Comparison of ENCODE assay signal across 1 cellular context in genomic region chr4:184961693-184962092, GRCh38.
A peak's percentile ranks its signal among the peaks of the same experiment; 100 is the strongest.
TF ChIP-seq lines count a peak whose summit lies in the region.

No MANE protein-coding gene starts in this region.

TF ChIP-seq in HEK293, 187 proteins besides CTCF, POLR2A, EP300 and RAD21 (continued from another document):
- peak; percentile 50 for TF ChIP-seq OSR2 (tag by site-specific recombination; IDR thresholded peaks at IDR 0.05)
- no peak for TF ChIP-seq RBAK (tag by site-specific recombination; IDR thresholded peaks at IDR 0.05)
- no peak for TF ChIP-seq ZNF426 (tag by site-specific recombination; IDR thresholded peaks at IDR 0.05)
- TF ChIP-seq KLF16 (tag by site-specific recombination; IDR thresholded peaks at IDR 0.05), result no peak
- TF ChIP-seq, protein P1, sequence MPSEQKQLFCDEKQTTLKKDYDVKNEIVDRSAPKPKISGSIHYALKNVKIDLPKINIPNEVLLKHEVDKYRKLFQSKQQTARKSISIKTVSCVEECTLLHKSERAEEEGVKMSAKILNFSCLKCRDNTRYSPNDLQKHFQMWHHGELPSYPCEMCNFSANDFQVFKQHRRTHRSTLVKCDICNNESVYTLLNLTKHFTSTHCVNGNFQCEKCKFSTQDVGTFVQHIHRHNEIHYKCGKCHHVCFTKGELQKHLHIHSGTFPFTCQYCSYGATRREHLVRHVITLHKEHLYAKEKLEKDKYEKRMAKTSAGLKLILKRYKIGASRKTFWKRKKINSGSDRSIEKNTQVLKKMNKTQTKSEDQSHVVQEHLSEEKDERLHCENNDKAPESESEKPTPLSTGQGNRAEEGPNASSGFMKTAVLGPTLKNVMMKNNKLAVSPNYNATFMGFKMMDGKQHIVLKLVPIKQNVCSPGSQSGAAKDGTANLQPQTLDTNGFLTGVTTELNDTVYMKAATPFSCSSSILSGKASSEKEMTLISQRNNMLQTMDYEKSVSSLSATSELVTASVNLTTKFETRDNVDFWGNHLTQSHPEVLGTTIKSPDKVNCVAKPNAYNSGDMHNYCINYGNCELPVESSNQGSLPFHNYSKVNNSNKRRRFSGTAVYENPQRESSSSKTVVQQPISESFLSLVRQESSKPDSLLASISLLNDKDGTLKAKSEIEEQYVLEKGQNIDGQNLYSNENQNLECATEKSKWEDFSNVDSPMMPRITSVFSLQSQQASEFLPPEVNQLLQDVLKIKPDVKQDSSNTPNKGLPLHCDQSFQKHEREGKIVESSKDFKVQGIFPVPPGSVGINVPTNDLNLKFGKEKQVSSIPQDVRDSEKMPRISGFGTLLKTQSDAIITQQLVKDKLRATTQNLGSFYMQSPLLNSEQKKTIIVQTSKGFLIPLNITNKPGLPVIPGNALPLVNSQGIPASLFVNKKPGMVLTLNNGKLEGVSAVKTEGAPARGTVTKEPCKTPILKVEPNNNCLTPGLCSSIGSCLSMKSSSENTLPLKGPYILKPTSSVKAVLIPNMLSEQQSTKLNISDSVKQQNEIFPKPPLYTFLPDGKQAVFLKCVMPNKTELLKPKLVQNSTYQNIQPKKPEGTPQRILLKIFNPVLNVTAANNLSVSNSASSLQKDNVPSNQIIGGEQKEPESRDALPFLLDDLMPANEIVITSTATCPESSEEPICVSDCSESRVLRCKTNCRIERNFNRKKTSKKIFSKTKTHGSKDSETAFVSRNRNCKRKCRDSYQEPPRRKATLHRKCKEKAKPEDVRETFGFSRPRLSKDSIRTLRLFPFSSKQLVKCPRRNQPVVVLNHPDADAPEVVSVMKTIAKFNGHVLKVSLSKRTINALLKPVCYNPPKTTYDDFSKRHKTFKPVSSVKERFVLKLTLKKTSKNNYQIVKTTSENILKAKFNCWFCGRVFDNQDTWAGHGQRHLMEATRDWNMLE (tag by site-specific recombination; conservative IDR thresholded peaks at IDR 0.05; ENCODE audit: low read depth), result no peak
- peak; percentile 24 for TF ChIP-seq SP2 (tag by site-specific recombination; IDR thresholded peaks at IDR 0.05)
- no peak for TF ChIP-seq ZNF555 (tag by site-specific recombination; conservative IDR thresholded peaks at IDR 0.05)
- TF ChIP-seq BCL11B (tag by site-specific recombination; IDR thresholded peaks at IDR 0.05; ENCODE audit: low read depth), result no peak
